Comparison of ENCODE assay signal across 20 cellular contexts in the genomic region with DNA sequence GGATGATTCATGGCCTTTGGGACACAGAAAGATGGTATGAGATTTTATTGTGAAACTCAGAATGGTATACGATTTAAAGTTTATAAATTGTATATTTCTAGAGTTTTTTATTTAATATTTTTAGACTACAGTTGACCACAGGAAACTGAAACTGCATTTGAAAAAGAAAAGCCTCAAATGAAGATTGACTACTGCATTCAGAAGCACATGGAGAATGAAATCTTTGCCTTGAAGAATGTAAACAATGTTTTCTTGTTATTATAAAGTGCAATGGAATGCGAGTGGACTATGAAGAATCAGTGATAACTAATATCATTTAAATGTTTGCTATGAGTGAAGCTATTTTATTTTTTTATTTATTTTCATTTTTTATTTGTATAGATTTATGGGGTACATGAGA.
DNase-seq lines count a peak whose midpoint lies in the region; ATAC-seq, FAIRE-seq and TF ChIP-seq lines count a peak whose summit lies in the region.
"Had no signal": no experiment of that assay in that cellular context is flagged by ENCODE, and none has a peak within 500 bp of the region (broad histone marks: within the 10 kb centered on the region; RNA-seq: fewer than 3 reads in every experiment).

No MANE protein-coding gene starts in this region.

- DNase-seq in EL, result peak; percentile 18
- peak; percentile 5 for DNase-seq in LHCN-M2 (ENCODE audit: low read depth)
- peak; percentile 24 for DNase-seq in astrocyte (ENCODE audit: low read depth)
- peak; percentile 77 for DNase-seq in iris pigment epithelial cell (ENCODE audit: low read depth)
- no peak for DNase-seq in Caco-2
- no peak for DNase-seq in mucosa of descending colon
- DNase-seq: 8988T; ACHN; Calu3; CD4-positive, CD25-positive, alpha-beta regulatory T cell; DMS 273 treated with DMSO at 0.1 percent for 48 hours; HFFc6 had no signal

- no peaks in the 10 kb centered on the region for H4K20me1 ChIP-seq in astrocyte (ENCODE audit: insufficient read depth, low read length)
- H4K20me1 ChIP-seq: BLaER1 treated with 17β-estradiol and CSF1 and Interleukin-3, amounts not matched to agents 10 nM and 100 nM had no signal

- H3K4me1 Mint-ChIP-seq in astrocyte (ENCODE audit: low read depth, unreplicated experiment) (no peaks in the 10 kb centered on the region), Caco-2 (ENCODE audit: low read depth, unreplicated experiment) (no peaks in the 10 kb centered on the region)
- H3K4me1 Mint-ChIP-seq: CD4-positive, CD25-positive, alpha-beta regulatory T cell; IgD-negative memory B cell had no signal

- BruUV-seq in Caco-2 (replicated peaks; lab: Mats Ljungman, UMichigan), result no TSS peak

- H3K36me3 ChIP-seq in astrocyte (ENCODE audit: insufficient read depth, low read length) (no peaks in the 10 kb centered on the region), Caco-2 (ENCODE audit: control insufficient read depth, insufficient read depth, low read length) (no peaks in the 10 kb centered on the region), mucosa of descending colon (ENCODE audit: low read depth) (no peaks in the 10 kb centered on the region)
- H3K36me3 ChIP-seq: BLaER1 treated with 17β-estradiol and CSF1 and Interleukin-3, amounts not matched to agents 10 nM and 100 nM; HAP-1 had no signal

- intact Hi-C loops in Caco-2 (cut with micrococcal nuclease; ENCODE audit: unreplicated experiment) (no loop called here), mucosa of descending colon (cut with DNase I, micrococcal nuclease) (no loop called here)

- no peak overlapping the region for H2AFZ ChIP-seq in astrocyte (ENCODE audit: low read depth, low read length)

- H3K36me3 Mint-ChIP-seq in astrocyte (ENCODE audit: low read depth, unreplicated experiment) (no peaks in the 10 kb centered on the region), Caco-2 (ENCODE audit: insufficient read depth, unreplicated experiment) (no peaks in the 10 kb centered on the region)
- H3K36me3 Mint-ChIP-seq: CD4-positive, CD25-positive, alpha-beta regulatory T cell; IgD-negative memory B cell had no signal

- H3K27me3 ChIP-seq in astrocyte (ENCODE audit: insufficient read depth, low read length) (no peaks in the 10 kb centered on the region), Caco-2 (replicated peaks; ENCODE audit: control insufficient read depth, insufficient read depth, low read length) (no peaks in the 10 kb centered on the region)
- H3K27me3 ChIP-seq: BLaER1 treated with 17β-estradiol and CSF1 and Interleukin-3, amounts not matched to agents 10 nM and 100 nM had no signal

- ATAC-seq in mucosa of descending colon, result no peak
- no peak for ATAC-seq in GM21529 (IDR thresholded peaks at IDR 0.05; ENCODE audit: unreplicated experiment)
- ATAC-seq: GM12878 had no signal

- H3K79me2 ChIP-seq in astrocyte (ENCODE audit: insufficient read depth, low read length), result no peaks in the 10 kb centered on the region

- no peak for FAIRE-seq in astrocyte (lab: Jason Lieb, UNC)
- FAIRE-seq: GM12878, GM18507, H1 had no signal

- H3K27ac Mint-ChIP-seq in astrocyte (ENCODE audit: unreplicated experiment) (no peak overlapping the region), Caco-2 (ENCODE audit: unreplicated experiment) (no peak overlapping the region)
- H3K27ac Mint-ChIP-seq: CD4-positive, CD25-positive, alpha-beta regulatory T cell; HFFc6; IgD-negative memory B cell had no signal

- no peak overlapping the region for H3K9ac ChIP-seq in astrocyte (ENCODE audit: low read length)
- H3K9ac ChIP-seq: BLaER1 treated with 17β-estradiol and CSF1 and Interleukin-3, amounts not matched to agents 10 nM and 100 nM had no signal

- POLR2A ChIA-PET in Caco-2 (lab: Charles Lee), result no interaction called here

- H3K4me1 ChIP-seq in astrocyte (ENCODE audit: insufficient read depth, low read length) (no peaks in the 10 kb centered on the region), Caco-2 (no peaks in the 10 kb centered on the region), mucosa of descending colon (ENCODE audit: low read depth) (no peaks in the 10 kb centered on the region)
- H3K4me1 ChIP-seq: HAP-1 had no signal

- no peaks in the 10 kb centered on the region for H3K27me3 Mint-ChIP-seq in astrocyte (ENCODE audit: low read depth, unreplicated experiment)
- H3K27me3 Mint-ChIP-seq in Caco-2 (ENCODE audit: insufficient read depth, unreplicated experiment), result no peaks in the 10 kb centered on the region
- H3K27me3 Mint-ChIP-seq: CD4-positive, CD25-positive, alpha-beta regulatory T cell; IgD-negative memory B cell had no signal

- CTCF ChIA-PET in Caco-2 (lab: Charles Lee), result no interaction called here

- H3K4me3 Mint-ChIP-seq in astrocyte (ENCODE audit: unreplicated experiment) (no peak overlapping the region), Caco-2 (ENCODE audit: unreplicated experiment) (no peak overlapping the region)
- H3K4me3 Mint-ChIP-seq: CD4-positive, CD25-positive, alpha-beta regulatory T cell; HFFc6; IgD-negative memory B cell had no signal

- no peak overlapping the region for H3K27ac ChIP-seq in astrocyte (ENCODE audit: low read depth, low read length)
- H3K27ac ChIP-seq: HL-60 had no signal

- H3K9me3 ChIP-seq in astrocyte (ENCODE audit: insufficient read depth, low read depth, low read length) (no peaks in the 10 kb centered on the region), Caco-2 (no peaks in the 10 kb centered on the region), mucosa of descending colon (peaks cover 8% of the 10 kb centered on the region)
- H3K9me3 ChIP-seq: BLaER1 treated with 17β-estradiol and CSF1 and Interleukin-3, amounts not matched to agents 10 nM and 100 nM; HAP-1 had no signal

- TF ChIP-seq CTCF in astrocyte (IDR thresholded peaks at IDR 0.05; ENCODE audit: insufficient read depth, low read depth, low read length) (no peak), Caco-2 (IDR thresholded peaks at IDR 0.05; ENCODE audit: insufficient read depth in 1 of 2, low read depth in 1 of 2, low read length in 1 of 2, severe bottlenecking in 1 of 2, unreplicated experiment in 1 of 2) (no peak), mucosa of descending colon (IDR thresholded peaks at IDR 0.05) (no peak)

- H3K4me2 ChIP-seq in astrocyte (ENCODE audit: low read length), result no peak overlapping the region

- H3K4me3 ChIP-seq in astrocyte (ENCODE audit: insufficient read depth, low read depth, low read length) (no peak overlapping the region), Caco-2 (ENCODE audit: low read depth, low read length) (no peak overlapping the region), mucosa of descending colon (no peak overlapping the region)
- H3K4me3 ChIP-seq: BLaER1 treated with 17β-estradiol and CSF1 and Interleukin-3, amounts not matched to agents 10 nM and 100 nM; GM12878; HAP-1 had no signal

- H3K9me3 Mint-ChIP-seq in astrocyte (ENCODE audit: unreplicated experiment), result no peaks in the 10 kb centered on the region
- no peaks in the 10 kb centered on the region for H3K9me3 Mint-ChIP-seq in Caco-2 (ENCODE audit: unreplicated experiment)

Comparison
In these comparisons a context has a peak if more than half of its experiments do, and no peak if none do; other contexts are left out.
1. DNase-seq: peak in EL (single experiment), LHCN-M2 (single experiment), astrocyte (single experiment) and iris pigment epithelial cell (single experiment); none in Caco-2 (0 of 2) and mucosa of descending colon (0 of 3).